16 cellular contexts compared by ENCODE assay signal in the genomic region with DNA sequence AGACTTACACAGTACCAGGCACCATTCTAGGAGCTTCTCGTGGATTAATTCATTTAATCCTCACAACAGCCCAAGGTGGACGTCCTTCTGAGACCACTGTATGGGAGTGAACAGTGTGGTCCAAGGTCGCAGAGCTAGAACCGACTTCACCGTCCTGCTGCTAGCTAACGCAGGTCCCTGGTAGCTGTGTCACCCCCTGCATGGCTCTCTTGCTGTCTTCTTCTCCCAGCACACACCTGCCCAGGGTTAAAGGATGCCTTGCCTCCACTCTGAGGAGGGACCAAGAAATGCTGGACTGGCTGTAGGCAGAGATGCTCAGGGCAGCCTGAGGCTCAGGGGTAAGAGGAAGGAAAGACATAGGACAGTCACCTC. TPM values are rescaled to one million over a fixed set of nuclear protein-coding genes. Genes with fewer than 3 reads are reported as not detected.
DNase-seq lines count a peak whose midpoint lies in the region; ATAC-seq, FAIRE-seq and TF ChIP-seq lines count a peak whose summit lies in the region.
"Had no signal": no experiment of that assay in that cellular context is flagged by ENCODE, and none has a peak within 500 bp of the region (broad histone marks: within the 10 kb centered on the region; RNA-seq: fewer than 3 reads in every experiment).

No MANE protein-coding gene starts in this region.

- no peak overlapping the region for H2AFZ ChIP-seq in Karpas-422 (ENCODE audit: low read length)
- H2AFZ ChIP-seq in H1 (ENCODE audit: low read length): no peak overlapping the region

- peaks cover 6% of the 10 kb centered on the region; the same call in 1 of the 2 replicates for H3K36me3 ChIP-seq in Karpas-422 (ENCODE audit: insufficient read depth, low read length)
- H3K36me3 ChIP-seq in H1 (ENCODE audit: control insufficient read depth in 2 of 4, insufficient read depth in 4 of 4, low read length in 3 of 4): peaks cover 0 to 3% (median 0%) of the 10 kb centered on the region in 4 experiments; a peak in 1 of 8 replicates
- peaks cover 0 to 8% of the 10 kb centered on the region in 2 donors for H3K36me3 ChIP-seq in psoas muscle (ENCODE audit: insufficient read depth in 1 of 2, low read depth in 1 of 2)
- H3K36me3 ChIP-seq: Peyer's patch had no signal

- intact Hi-C loops in CD4-positive, alpha-beta T cell (cut with DNase I, micrococcal nuclease): loop anchor here (5.0 to 10.0 kb wide), 4 partner anchors 120 to 937 kb away; partner anchors contain the start of genes SAMD4B (in 1 of the 2) and SERTAD3 (in 1 of the 2)
- intact Hi-C loops in psoas muscle (cut with DNase I): loop anchor here in 1 of 2 donors (5.0 kb wide), 1 partner anchor 50 kb away; no protein-coding TSS in a partner anchor

- H3K9me3 ChIP-seq in CD4-positive, alpha-beta T cell (ENCODE audit: control insufficient read depth, low read length): no peaks in the 10 kb centered on the region
- H3K9me3 ChIP-seq in Karpas-422 (ENCODE audit: low read length): no peaks in the 10 kb centered on the region
- H3K9me3 ChIP-seq in H1 (ENCODE audit: insufficient read depth in 2 of 2, low read depth in 1 of 2, low read length in 1 of 2): no peaks in the 10 kb centered on the region
- H3K9me3 ChIP-seq in psoas muscle: no peaks in the 10 kb centered on the region
- H3K9me3 ChIP-seq: MG63 had no signal

- H3K18ac ChIP-seq in H1 (ENCODE audit: extremely low read depth, low read length): no peak overlapping the region

- H3K23ac ChIP-seq in H1 (ENCODE audit: insufficient read length): no peak overlapping the region

- H3K4me3 ChIP-seq in Karpas-422 (ENCODE audit: low read length): peak overlapping the region; percentile 29; the same call in 1 of the 2 replicates
- no peak overlapping the region for H3K4me3 ChIP-seq in H1 (ENCODE audit: extremely low read depth in 1 of 4, insufficient read depth in 2 of 4, low read depth in 3 of 4, low read length in 4 of 4)
- peak overlapping the region; percentile 15 for H3K4me3 ChIP-seq in psoas muscle
- H3K4me3 ChIP-seq: MG63, Peyer's patch had no signal

- H4K20me1 ChIP-seq in Karpas-422 (ENCODE audit: insufficient read depth, low read depth, low read length) (peaks cover 19% of the 10 kb centered on the region), H1 (replicated peaks in 1 of 2; ENCODE audit: control insufficient read depth in 1 of 2, insufficient read depth in 2 of 2, low read length in 2 of 2) (peaks cover 7 to 9% of the 10 kb centered on the region in 2 experiments)

- peaks cover 9% of the 10 kb centered on the region for H3K23me2 ChIP-seq in H1 (ENCODE audit: low read depth, low read length)

- no peak overlapping the region for H2AK5ac ChIP-seq in H1 (ENCODE audit: low read depth, low read length)

- peaks cover 83% of the 10 kb centered on the region for H3K4me1 ChIP-seq in Karpas-422 (ENCODE audit: low read length)
- H3K4me1 ChIP-seq in H1 (replicated peaks in 1 of 4; ENCODE audit: control insufficient read depth in 3 of 4, insufficient read depth in 4 of 4, low read length in 3 of 4): peaks cover 0 to 20% (median 14%) of the 10 kb centered on the region in 4 experiments; a peak in 6 of 7 replicates
- peaks cover 70% of the 10 kb centered on the region for H3K4me1 ChIP-seq in psoas muscle

- H3K9me3 Mint-ChIP-seq in CD4-positive, alpha-beta T cell: no peaks in the 10 kb centered on the region
- H3K9me3 Mint-ChIP-seq: CD8-positive, alpha-beta memory T cell had no signal

- no peak overlapping the region for H3K27ac ChIP-seq in CD4-positive, alpha-beta T cell (ENCODE audit: low read depth, low read length)
- peak overlapping the region; percentile 80 for H3K27ac ChIP-seq in Karpas-422 (ENCODE audit: low read length)
- H3K27ac ChIP-seq in H1 (ENCODE audit: low read depth, low read length): no peak overlapping the region
- peak overlapping the region; percentile 87 for H3K27ac ChIP-seq in psoas muscle

- H4K91ac ChIP-seq in H1 (replicated peaks; ENCODE audit: insufficient read length, low read length): no peak overlapping the region

- H3K9ac ChIP-seq in Karpas-422 (ENCODE audit: low read length) (peak overlapping the region; percentile 98), H1 (replicated peaks in 1 of 4; ENCODE audit: extremely low read depth in 1 of 4, low read depth in 3 of 4, low read length in 3 of 4) (no peak overlapping the region)

- no peak overlapping the region for H3K56ac ChIP-seq in H1 (replicated peaks; ENCODE audit: insufficient read length, low read depth, low read length)

- H3K14ac ChIP-seq in H1 (ENCODE audit: insufficient read length): no peak overlapping the region

- H3K79me2 ChIP-seq in Karpas-422 (ENCODE audit: low read length): peaks cover 79% of the 10 kb centered on the region
- peaks cover 9 to 72% of the 10 kb centered on the region in 2 experiments; a peak in 3 of 4 replicates for H3K79me2 ChIP-seq in H1 (ENCODE audit: control insufficient read depth in 1 of 2, insufficient read depth in 2 of 2, low read length in 2 of 2)

- H3K4me3 Mint-ChIP-seq in CD4-positive, alpha-beta T cell: peak overlapping the region; percentile 89

- TF ChIP-seq EP300 in H1 (IDR thresholded peaks at IDR 0.05; ENCODE audit: borderline replicate concordance in 1 of 2, low read depth in 2 of 2, low read length in 2 of 2): no peak

- no peak overlapping the region for H2BK120ac ChIP-seq in H1 (replicated peaks; ENCODE audit: low read depth, low read length)

- H3K4me1 Mint-ChIP-seq in CD4-positive, alpha-beta T cell (ENCODE audit: low read depth): peaks cover 72% of the 10 kb centered on the region

- H3K79me1 ChIP-seq in H1 (ENCODE audit: low read depth, low read length): peaks cover 25% of the 10 kb centered on the region

- WGBS in H1 (ENCODE audit: extremely low coverage in 1 of 2, insufficient coverage in 1 of 2, insufficient read length in 1 of 2, insufficient replicate concordance in 2 of 2, low coverage in 1 of 2, low lambda C conversion rate in 2 of 2, missing lambda C conversion rate in 1 of 2), 2 experiments: 82% methylated on average over 6 of the region's 6 CpGs; no CpG with 5 or more reads in 1 of the 2 experiments
- WGBS in psoas muscle, 3 donors: 73 to 81% (median 81%) methylated on average over 6 of the region's 6 CpGs

- H3K4me2 ChIP-seq in Karpas-422 (ENCODE audit: low read depth, low read length, poor library complexity, severe bottlenecking): peak overlapping the region; percentile 92
- no peak overlapping the region for H3K4me2 ChIP-seq in H1 (ENCODE audit: insufficient read depth in 1 of 2, low read depth in 2 of 2, low read length in 2 of 2)

- no peak overlapping the region for H2BK15ac ChIP-seq in H1 (ENCODE audit: low read length)

- ATAC-seq in CD4-positive, alpha-beta T cell (ENCODE audit: poor library complexity): no peak
- ATAC-seq in psoas muscle: no peak

- no peaks in the 10 kb centered on the region for H3K27me3 ChIP-seq in CD4-positive, alpha-beta T cell (ENCODE audit: control insufficient read depth, insufficient read depth, low read length)
- H3K27me3 ChIP-seq in Karpas-422 (ENCODE audit: low read length): no peaks in the 10 kb centered on the region
- H3K27me3 ChIP-seq in H1 (replicated peaks in 1 of 4; ENCODE audit: control insufficient read depth in 3 of 4, extremely low read depth in 1 of 4, insufficient read depth in 3 of 4, low read length in 3 of 4): no peaks in the 10 kb centered on the region
- no peaks in the 10 kb centered on the region for H3K27me3 ChIP-seq in psoas muscle (ENCODE audit: insufficient read depth in 3 of 3, low read length in 2 of 3)
- H3K27me3 ChIP-seq: MG63, Peyer's patch had no signal

- CTCF ChIA-PET in CD4-positive, alpha-beta T cell (lab: Charles Lee): no interaction called here
- CTCF ChIA-PET in H1 (lab: Charles Lee; ENCODE audit: partially characterized antibody): interaction anchor here (0.6 to 2.2 kb wide), 7 partner anchors 10 to 93 kb away, joined by 3 to 10 read pairs (median 6); no protein-coding TSS in a partner anchor

- H3K9me2 ChIP-seq in Karpas-422 (replicated peaks; ENCODE audit: insufficient read depth, low read length): no peaks in the 10 kb centered on the region

- no peak for FAIRE-seq in H1 (lab: Jason Lieb, UNC)

- H2BK5ac ChIP-seq in H1 (ENCODE audit: low read depth, low read length): no peak overlapping the region

- peak overlapping the region; percentile 0; the same call in 1 of the 2 replicates for H4K8ac ChIP-seq in H1 (ENCODE audit: extremely low read depth, insufficient read depth, low read length)

- H3K4ac ChIP-seq in H1 (replicated peaks; ENCODE audit: insufficient read length, low read depth, low read length): no peak overlapping the region

- POLR2A ChIA-PET in CD4-positive, alpha-beta T cell (lab: Charles Lee): interaction anchor here (0.9 kb wide), 1 partner anchor 312 kb away, joined by 3 read pairs; no protein-coding TSS in a partner anchor
- POLR2A ChIA-PET in H1 (lab: Charles Lee; ENCODE audit: partially characterized antibody): interaction anchor here (1.1 to 2.5 kb wide), 4 partner anchors 11 to 48 kb away, joined by 3 to 17 read pairs (median 4); no protein-coding TSS in a partner anchor

- no peak overlapping the region for H4K5ac ChIP-seq in H1 (ENCODE audit: insufficient read length, low read depth, low read length)

- H2BK20ac ChIP-seq in H1 (ENCODE audit: low read length): no peak overlapping the region

- no peaks in the 10 kb centered on the region for H3K27me3 Mint-ChIP-seq in CD4-positive, alpha-beta T cell

- no peak for TF ChIP-seq CTCF in CD4-positive, alpha-beta T cell (IDR thresholded peaks at IDR 0.05)
- TF ChIP-seq CTCF in H1 (IDR thresholded peaks at IDR 0.05; ENCODE audit: control extremely low read depth in 1 of 3, insufficient read depth in 1 of 3, low read depth in 1 of 3, low read length in 3 of 3): no peak
- TF ChIP-seq CTCF in psoas muscle (IDR thresholded peaks at IDR 0.05): no peak

- peaks cover 30% of the 10 kb centered on the region for H3K36me3 Mint-ChIP-seq in CD4-positive, alpha-beta T cell (ENCODE audit: low read depth)

- TF ChIP-seq POLR2A in H1 (IDR thresholded peaks at IDR 0.05; ENCODE audit: control extremely low read depth in 1 of 2, low read depth in 2 of 2, low read length in 2 of 2): no peak

- no peak for TF ChIP-seq RAD21 in H1 (IDR thresholded peaks at IDR 0.05 in 1 of 2, conservative IDR thresholded peaks at IDR 0.05 in 1 of 2; ENCODE audit: low read depth in 2 of 2, low read length in 2 of 2)

- no peak overlapping the region for H2BK12ac ChIP-seq in H1 (ENCODE audit: low read depth, low read length)

- H3K27ac Mint-ChIP-seq in CD4-positive, alpha-beta T cell: peak overlapping the region; percentile 93

- no peak for DNase-seq in CD4-positive, alpha-beta T cell
- DNase-seq in Karpas-422 (no peak), H1 (ENCODE audit: low read depth in 1 of 2, low spot score in 2 of 2) (no peak), psoas muscle (no peak), NCI-H1930 (lab: John Stamatoyannopoulos, UW) (no peak)
- DNase-seq in activated naive CD4-positive, alpha-beta T cell treated with anti-CD3 and anti-CD28 coated beads, Interleukin-2, amount 50 U/mL, for 16 hours: no peak
- DNase-seq in stimulated activated CD4-positive, alpha-beta T cell treated with anti-CD3 and anti-CD28 coated beads, Interleukin-4, amount 100 ng/mL, for 4 hours: no peak
- DNase-seq: CD8-positive, alpha-beta memory T cell; erythroblast; kidney glomerular epithelial cell; MG63; NCI-H2029; Peyer's patch; substantia nigra; SW 1271 had no signal

RNA-seq across cellular contexts. Expression of gene AKT2, which starts 3.0 kb away (rescaled TPM):
- 100 to 1,000 TPM; 197 to 199 TPM for total RNA-seq in CD4-positive, alpha-beta T cell
- 85.9 and 128 TPM in 2 replicates for total RNA-seq in Karpas-422 (2014; rRNA removed; shearing (Covaris generic); ENCODE audit: low replicate concordance)
- 137 and 151 TPM in 2 replicates for total RNA-seq in H1 (2021; fragmentation: NEBNext Ultra II Directional; extraction: Animal tissue kit (Norgen Biotek cat#: 25700))
- polyA plus RNA-seq in H1 (2011; rRNA removed) (183 and 252 TPM in 2 replicates), psoas muscle (100 to 1,000 TPM in 1 of 3 donors, 10 to 100 TPM in 2; 81.8 to 139 (median 98.0) TPM)
- 155 TPM for polyA plus RNA-seq in H1 (2011; cell fraction: cytosol; rRNA removed)
- polyA plus RNA-seq in H1 (2011; cell fraction: nucleus; rRNA removed): 441 TPM
- polyA plus RNA-seq in H1 (2012, experiment 1 of 2): 88.9 to 168 TPM (median 110 TPM) in 4 replicates
- polyA plus RNA-seq in H1 (2012, experiment 2 of 2): 68.5 TPM
- polyA plus RNA-seq in H1 (2013, experiment 1 of 2): 95.7 TPM
- polyA plus RNA-seq in H1 (2013, experiment 2 of 2): 92.0 TPM
- polyA minus RNA-seq in H1 (2011; rRNA and poly(A)+ RNA removed): 126 and 143 TPM in 2 replicates
- polyA minus RNA-seq in H1 (2011; cell fraction: cytosol; rRNA and poly(A)+ RNA removed): 85.3 TPM
- 82.5 TPM for polyA minus RNA-seq in H1 (2011; cell fraction: nucleus; rRNA and poly(A)+ RNA removed)
- 100 to 1,000 TPM; 135 to 194 (median 173) TPM for total RNA-seq in psoas muscle

RNA-seq across cellular contexts. Expression of gene CCNP, which starts 55.7 kb away (rescaled TPM):
- 1 to 10 TPM; 1.2 to 1.7 TPM for total RNA-seq in CD4-positive, alpha-beta T cell
- not detected in 2 replicates for total RNA-seq in Karpas-422 (2014; rRNA removed; shearing (Covaris generic); ENCODE audit: low replicate concordance)
- 0.63 and 1.9 TPM in 2 replicates for total RNA-seq in H1 (2021; fragmentation: NEBNext Ultra II Directional; extraction: Animal tissue kit (Norgen Biotek cat#: 25700))
- 2.1 and 4.6 TPM in 2 replicates for polyA plus RNA-seq in H1 (2011; rRNA removed)
- polyA plus RNA-seq in H1 (2011; cell fraction: cytosol; rRNA removed): 2.6 TPM
- 3.3 TPM for polyA plus RNA-seq in H1 (2011; cell fraction: nucleus; rRNA removed)
- 1.2 to 2.1 TPM (median 1.7 TPM) in 4 replicates for polyA plus RNA-seq in H1 (2012, experiment 1 of 2)
- 1.0 TPM for polyA plus RNA-seq in H1 (2012, experiment 2 of 2)
- polyA plus RNA-seq in H1 (2013, experiment 1 of 2): 0.87 TPM
- 0.81 TPM for polyA plus RNA-seq in H1 (2013, experiment 2 of 2)
- 0.28 and 0.66 TPM in 2 replicates for polyA minus RNA-seq in H1 (2011; rRNA and poly(A)+ RNA removed)
- 2.8 TPM for polyA minus RNA-seq in H1 (2011; cell fraction: cytosol; rRNA and poly(A)+ RNA removed)
- polyA minus RNA-seq in H1 (2011; cell fraction: nucleus; rRNA and poly(A)+ RNA removed): 1.2 TPM
- total RNA-seq in psoas muscle: not detected
- under 1 TPM in 1 of 3 donors, not detected in 2; 0.04 TPM for polyA plus RNA-seq in psoas muscle
- total RNA-seq: HT1080 had no signal
- polyA plus RNA-seq: CD8-positive, alpha-beta memory T cell had no signal

Comparison
In these comparisons a context has a peak if more than half of its experiments do, and no peak if none do; other contexts are left out.
1. H3K27ac ChIP-seq: peak in Karpas-422 (single experiment) and psoas muscle (single experiment); none in CD4-positive, alpha-beta T cell (single experiment) and H1 (single experiment).
2. H3K4me3 ChIP-seq: peak in Karpas-422 (single experiment) and psoas muscle (single experiment); none in H1 (0 of 4).